In genomic region chr9:126721531-126722098, GRCh38 we compare ENCODE assay signal across 1 cellular context.
TF ChIP-seq lines count a peak whose summit lies in the region.

No MANE protein-coding gene starts in this region.

TF ChIP-seq in GM23338, 12 proteins besides CTCF, POLR2A, EP300 and RAD21 (continued from another document):
- no peak for TF ChIP-seq ZNF462 (CRISPR knock-in tag; IDR thresholded peaks at IDR 0.05)
- no peak for TF ChIP-seq POLR2AphosphoS5 (IDR thresholded peaks at IDR 0.05; ENCODE audit: low read depth)
- no peak for TF ChIP-seq NANOG (IDR thresholded peaks at IDR 0.05; ENCODE audit: borderline replicate concordance)
- TF ChIP-seq ETS1 (IDR thresholded peaks at IDR 0.05) = no peak
